Comparison of ENCODE assay signal across 16 cellular contexts in the genomic region with DNA sequence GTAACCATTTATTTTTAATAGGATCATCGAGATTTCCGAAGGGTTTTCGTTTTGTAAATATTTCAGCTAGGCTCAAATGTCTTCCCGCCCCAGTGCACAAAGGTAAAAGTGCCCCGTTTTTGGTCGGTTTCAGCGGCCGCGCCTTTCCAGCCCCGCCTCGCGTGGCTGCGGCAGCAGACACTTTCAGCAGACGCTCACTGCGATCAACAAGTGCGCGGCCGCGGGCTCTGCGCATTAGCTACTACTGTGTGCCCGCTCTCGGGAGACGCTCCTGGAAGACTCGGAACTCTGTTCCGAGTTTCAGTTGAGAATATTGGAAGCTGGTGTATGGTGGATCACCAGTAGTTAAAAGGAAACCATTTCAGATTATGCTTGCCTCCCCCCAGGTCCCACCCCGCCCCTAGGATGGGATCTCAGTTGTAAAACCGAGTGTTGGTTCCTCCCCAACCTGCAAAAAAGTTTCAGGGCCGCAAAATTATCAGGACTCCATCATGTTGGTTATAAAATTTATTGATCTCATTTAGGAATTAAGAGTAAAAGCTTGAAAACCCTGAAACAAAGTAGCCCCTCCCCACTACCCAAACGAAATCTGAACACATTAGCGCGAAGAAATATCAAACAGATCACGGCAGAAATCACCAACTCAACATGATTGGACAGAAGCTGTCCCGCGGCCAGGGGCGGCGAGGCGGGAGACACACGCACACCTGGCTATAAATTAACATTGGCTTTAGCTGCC. TPM values are rescaled to one million over a fixed set of nuclear protein-coding genes. Genes with fewer than 3 reads are reported as not detected.
DNase-seq lines count a peak whose midpoint lies in the region; ATAC-seq and TF ChIP-seq lines count a peak whose summit lies in the region.
"Had no signal": no experiment of that assay in that cellular context is flagged by ENCODE, and none has a peak within 500 bp of the region (broad histone marks: within the 10 kb centered on the region; RNA-seq: fewer than 3 reads in every experiment).

No MANE protein-coding gene starts in this region.

- peak in 2 of 3 donors; percentile 53 to 57 for DNase-seq in right cardiac atrium
- DNase-seq in heart left ventricle: no peak
- DNase-seq in coronary artery (ENCODE audit: low spot score): no peak
- no peak for DNase-seq in mesothelial cell of epicardium (ENCODE audit: low spot score in 2 of 2, unreplicated experiment in 2 of 2)
- no peak for DNase-seq in type B pancreatic cell (ENCODE audit: extremely low spot score, unreplicated experiment)
- no peak for DNase-seq in effector memory CD8-positive, alpha-beta T cell
- no peak for DNase-seq in activated CD4-positive, alpha-beta T cell treated with anti-CD3 and anti-CD28 coated beads, Interleukin-2, amount 50 U/mL, for 48 hours
- DNase-seq: DND-41; NCI-H1105 treated with DMSO at 0.1 percent for 48 hours; NCI-H510A; stimulated activated CD4-positive, alpha-beta T cell treated with anti-CD3 and anti-CD28 coated beads, Interleukin-2, amount 100 ng/mL, for 24 hours had no signal

- TF ChIP-seq CTCF in heart left ventricle (IDR thresholded peaks at IDR 0.05) (no peak), coronary artery (IDR thresholded peaks at IDR 0.05) (no peak), mesothelial cell of epicardium (IDR thresholded peaks at IDR 0.05; ENCODE audit: unreplicated experiment) (no peak), type B pancreatic cell (conservative IDR thresholded peaks at IDR 0.05) (no peak)

- H3K9me3 Mint-ChIP-seq in mesothelial cell of epicardium (no peaks in the 10 kb centered on the region), type B pancreatic cell (no peaks in the 10 kb centered on the region)
- no peaks in the 10 kb centered on the region for H3K9me3 Mint-ChIP-seq in effector memory CD8-positive, alpha-beta T cell

- peak overlapping the region; percentile 54 for H3K4me3 Mint-ChIP-seq in mesothelial cell of epicardium
- peak overlapping the region; percentile 81 for H3K4me3 Mint-ChIP-seq in type B pancreatic cell
- no peak overlapping the region for H3K4me3 Mint-ChIP-seq in effector memory CD8-positive, alpha-beta T cell

- ATAC-seq in right cardiac atrium (no peak), heart left ventricle (no peak), HG03354 (IDR thresholded peaks at IDR 0.05; ENCODE audit: poor library complexity, severe bottlenecking, unreplicated experiment) (no peak)
- ATAC-seq in effector memory CD8-positive, alpha-beta T cell (replicated peaks): no peak
- ATAC-seq: esophagus mucosa had no signal

- H3K4me3 ChIP-seq in right cardiac atrium (ENCODE audit: low read length): no peak overlapping the region
- peak overlapping the region in 2 of 12 donors; percentile 4 to 45 for H3K4me3 ChIP-seq in heart left ventricle
- peak overlapping the region; percentile 69 for H3K4me3 ChIP-seq in coronary artery

- no peak overlapping the region for H3K27ac ChIP-seq in right cardiac atrium (ENCODE audit: low read length)
- H3K27ac ChIP-seq in heart left ventricle: no peak overlapping the region
- H3K27ac ChIP-seq in coronary artery: no peak overlapping the region
- H3K27ac ChIP-seq: breast epithelium, pancreas had no signal

- H3K27me3 Mint-ChIP-seq in mesothelial cell of epicardium (ENCODE audit: low read depth): peaks cover 92% of the 10 kb centered on the region
- peaks cover 92% of the 10 kb centered on the region for H3K27me3 Mint-ChIP-seq in type B pancreatic cell
- peaks cover 14 to 61% of the 10 kb centered on the region in 2 donors for H3K27me3 Mint-ChIP-seq in effector memory CD8-positive, alpha-beta T cell

- H3K36me3 Mint-ChIP-seq in mesothelial cell of epicardium (no peaks in the 10 kb centered on the region), type B pancreatic cell (no peaks in the 10 kb centered on the region)
- H3K36me3 Mint-ChIP-seq in effector memory CD8-positive, alpha-beta T cell (ENCODE audit: insufficient read depth): peaks cover 3% of the 10 kb centered on the region

- H3K4me1 ChIP-seq in right cardiac atrium (ENCODE audit: control insufficient read depth, insufficient read depth, low read length) (peaks cover 6% of the 10 kb centered on the region), heart left ventricle (peaks cover 0 to 29% (median 0%) of the 10 kb centered on the region in 12 donors)
- H3K4me1 ChIP-seq: breast epithelium, pancreas had no signal

- no peak for TF ChIP-seq POLR2A in heart left ventricle (IDR thresholded peaks at IDR 0.05)

- no peaks in the 10 kb centered on the region for H3K9me3 ChIP-seq in right cardiac atrium (ENCODE audit: control insufficient read depth, low read length)
- no peaks in the 10 kb centered on the region for H3K9me3 ChIP-seq in heart left ventricle
- H3K9me3 ChIP-seq: breast epithelium, pancreas had no signal

- intact Hi-C loops in right cardiac atrium (cut with DNase I): no loop called here
- intact Hi-C loops in heart left ventricle (cut with DNase I): loop anchor here in 2 of 10 donors (10.0 kb wide), 1 partner anchor 448 kb away; no protein-coding TSS in a partner anchor

- peaks cover 25% of the 10 kb centered on the region for H3K4me1 Mint-ChIP-seq in mesothelial cell of epicardium
- peaks cover 26% of the 10 kb centered on the region for H3K4me1 Mint-ChIP-seq in type B pancreatic cell (ENCODE audit: unreplicated experiment)
- H3K4me1 Mint-ChIP-seq in effector memory CD8-positive, alpha-beta T cell (ENCODE audit: low read depth in 2 of 2): no peaks in the 10 kb centered on the region

- WGBS in right cardiac atrium: 4% methylated on average over 38 of the region's 38 CpGs
- WGBS in heart left ventricle, 4 donors: 3 to 37% (median 14%) methylated on average over 38 of the region's 38 CpGs

- H3K27ac Mint-ChIP-seq in mesothelial cell of epicardium: no peak overlapping the region
- H3K27ac Mint-ChIP-seq in type B pancreatic cell: peak overlapping the region; percentile 58
- H3K27ac Mint-ChIP-seq in effector memory CD8-positive, alpha-beta T cell: no peak overlapping the region

- no peaks in the 10 kb centered on the region for H3K36me3 ChIP-seq in heart left ventricle
- H3K36me3 ChIP-seq: breast epithelium, pancreas had no signal

- H3K27me3 ChIP-seq in right cardiac atrium (ENCODE audit: control insufficient read depth, insufficient read depth) (no peaks in the 10 kb centered on the region), heart left ventricle (peaks cover 7 to 94% (median 43%) of the 10 kb centered on the region in 9 donors)

RNA-seq across cellular contexts. Expression of a gene that starts 2.2 kb away (rescaled TPM):
- total RNA-seq in right cardiac atrium (not detected), heart left ventricle (under 1 TPM in 1 of 9 donors, not detected in 8; 0.19 TPM), mesothelial cell of epicardium (not detected in 3 replicates), type B pancreatic cell (ENCODE audit: low replicate concordance) (0.76 and 3.4 TPM in 2 replicates)
- polyA plus RNA-seq in right cardiac atrium (not detected), heart left ventricle (not detected)
- total RNA-seq: breast epithelium, esophagus mucosa had no signal
- polyA plus RNA-seq: keratinocyte, pancreas had no signal

Comparison
In these comparisons a context has a peak if more than half of its experiments do, and no peak if none do; other contexts are left out.
1. DNase-seq: peak in right cardiac atrium (2 of 3); none in heart left ventricle (0 of 5), coronary artery (single experiment), mesothelial cell of epicardium (0 of 2), type B pancreatic cell (single experiment), effector memory CD8-positive, alpha-beta T cell (0 of 3) and activated CD4-positive, alpha-beta T cell treated with anti-CD3 and anti-CD28 coated beads, Interleukin-2, amount 50 U/mL, for 48 hours (0 of 2).
2. H3K4me3 Mint-ChIP-seq: peak in mesothelial cell of epicardium (single experiment) and type B pancreatic cell (single experiment); none in effector memory CD8-positive, alpha-beta T cell (0 of 2).